ENCODE assay signal across 16 cellular contexts in genomic region chr1:18942340-18942739, GRCh38. TPM values are rescaled to one million over a fixed set of nuclear protein-coding genes. Genes with fewer than 3 reads are reported as not detected.
DNase-seq lines count a peak whose midpoint lies in the region; ATAC-seq, FAIRE-seq and TF ChIP-seq lines count a peak whose summit lies in the region.
"Had no signal": no experiment of that assay in that cellular context is flagged by ENCODE, and none has a peak within 500 bp of the region (broad histone marks: within the 10 kb centered on the region; RNA-seq: fewer than 3 reads in every experiment).

No MANE protein-coding gene starts in this region.

- H3K14ac ChIP-seq in neuronal stem cell (ENCODE audit: low read length): peak overlapping the region; percentile 85

- H2BK120ac ChIP-seq in neuronal stem cell (ENCODE audit: low read depth, low read length): no peak overlapping the region

- H3K9me3 ChIP-seq in A549 (no peaks in the 10 kb centered on the region), RWPE2 (ENCODE audit: severe bottlenecking) (no peaks in the 10 kb centered on the region), neuronal stem cell (replicated peaks in 1 of 2; ENCODE audit: control insufficient read depth in 2 of 2, insufficient read depth in 1 of 2, low read depth in 1 of 2, low read length in 2 of 2) (no peaks in the 10 kb centered on the region)
- H3K9me3 ChIP-seq: thoracic aorta had no signal

- POLR2A ChIA-PET in A549 (lab: Yijun Ruan, JAX): no interaction called here

- 89% methylated on average over 4 of the region's 4 CpGs for WGBS in A549 (ENCODE audit: missing lambda C conversion rate)
- no CpG with 5 or more reads among the region's 4 CpGs for WGBS in neuronal stem cell (ENCODE audit: extremely low coverage in 2 of 2, insufficient read length in 2 of 2, insufficient replicate concordance in 1 of 2), 2 donors

- H2BK15ac ChIP-seq in neuronal stem cell (ENCODE audit: low read length): no peak overlapping the region

- no peak overlapping the region for H2BK5ac ChIP-seq in neuronal stem cell (ENCODE audit: low read length)

- no peak for TF ChIP-seq CTCF in A549 (IDR thresholded peaks at IDR 0.05)
- no peak for TF ChIP-seq CTCF in RWPE2 (IDR thresholded peaks at IDR 0.05; ENCODE audit: poor library complexity, severe bottlenecking)

- H3K79me1 ChIP-seq in neuronal stem cell (ENCODE audit: low read depth, low read length): no peaks in the 10 kb centered on the region

- H3K27me3 ChIP-seq in RWPE2 (ENCODE audit: insufficient read depth, poor library complexity, severe bottlenecking) (no peaks in the 10 kb centered on the region), neuronal stem cell (ENCODE audit: control insufficient read depth in 3 of 3, insufficient read depth in 3 of 3, low read depth in 1 of 3, low read length in 3 of 3) (peaks cover 0 to 1% (median 0%) of the 10 kb centered on the region in 3 experiments)

- H4K8ac ChIP-seq in neuronal stem cell (ENCODE audit: low read depth, low read length): no peak overlapping the region

- H2AK5ac ChIP-seq in neuronal stem cell (ENCODE audit: low read depth, low read length): peak overlapping the region; percentile 72

- CTCF ChIA-PET in A549 (lab: Yijun Ruan, JAX): interaction anchor here (1.0 to 2.7 kb wide), 5 partner anchors 12 to 154 kb away, joined by 3 to 13 read pairs (median 5); no protein-coding TSS in a partner anchor

- H3K4me2 ChIP-seq in A549 (no peak overlapping the region), neuronal stem cell (ENCODE audit: insufficient read depth, low read length, poor library complexity, severe bottlenecking) (no peak overlapping the region)

- TF ChIP-seq RAD21 in A549 (conservative IDR thresholded peaks at IDR 0.05 in 1 of 2, IDR thresholded peaks at IDR 0.05 in 1 of 2): no peak

- FAIRE-seq in A549 (lab: Jason Lieb, UNC): no peak
- no peak for FAIRE-seq in GM12891 (lab: Jason Lieb, UNC)
- FAIRE-seq: small intestine had no signal

- H3K36me3 ChIP-seq in RWPE2 (ENCODE audit: low read depth) (peaks cover 13% of the 10 kb centered on the region; the same call in 1 of the 2 replicates), neuronal stem cell (replicated peaks in 1 of 2; ENCODE audit: control insufficient read depth in 2 of 2, insufficient read depth in 2 of 2, low read length in 2 of 2) (no peaks in the 10 kb centered on the region)
- H3K36me3 ChIP-seq: thoracic aorta had no signal

- H3K27ac ChIP-seq in A549 (peak overlapping the region in 1 of 2 experiments; percentile 68; a peak in 3 of 6 replicates), RWPE2 (ENCODE audit: poor library complexity, severe bottlenecking) (peak overlapping the region; percentile 97), epithelial cell of prostate (peak overlapping the region; percentile 89), neuronal stem cell (replicated peaks; ENCODE audit: low read length) (no peak overlapping the region)

- ATAC-seq in A549: no peak
- ATAC-seq in RWPE2 (ENCODE audit: low read depth): no peak
- ATAC-seq: activated CD4-positive, alpha-beta T cell treated with anti-CD3 and anti-CD28 coated beads for 36 hours; naive thymus-derived CD8-positive, alpha-beta T cell had no signal

- H3K4me3 ChIP-seq in A549 (no peak overlapping the region), RWPE2 (ENCODE audit: severe bottlenecking) (no peak overlapping the region), neuronal stem cell (ENCODE audit: low read length in 2 of 2) (no peak overlapping the region)
- H3K4me3 ChIP-seq: thoracic aorta had no signal

- peak overlapping the region; percentile 12 for H3K4ac ChIP-seq in neuronal stem cell (ENCODE audit: low read length)

- no peak for DNase-seq in A549 (ENCODE audit: low read depth in 1 of 2, low spot score in 1 of 2)
- DNase-seq in RWPE2 (ENCODE audit: low spot score): no peak
- no peak for DNase-seq in epithelial cell of prostate (ENCODE audit: low read depth, low spot score)
- no peak for DNase-seq in neuronal stem cell (ENCODE audit: low spot score)
- no peak for DNase-seq in NCI-H2227 (lab: John Stamatoyannopoulos, UW; ENCODE audit: unreplicated experiment)
- DNase-seq in GM12891 (ENCODE audit: insufficient read length, low spot score): no peak
- DNase-seq in ureter (ENCODE audit: low spot score): no peak
- DNase-seq in T-helper 2 cell: no peak
- DNase-seq: activated CD4-positive, alpha-beta T cell treated with anti-CD3 and anti-CD28 coated beads for 36 hours; activated T-cell treated with anti-CD3 and anti-CD28 coated beads, Interleukin-2, amount 50 U/mL, for 48 hours; kidney glomerular epithelial cell; naive thymus-derived CD8-positive, alpha-beta T cell; NCI-H1092; NCI-H446 treated with DMSO at 0.1 percent for 48 hours; small intestine had no signal

- peak overlapping the region; percentile 65 for H2AFZ ChIP-seq in neuronal stem cell (ENCODE audit: low read length)

- H3K4me1 ChIP-seq in A549 (peaks cover 83% of the 10 kb centered on the region), RWPE2 (ENCODE audit: insufficient read depth, poor library complexity, severe bottlenecking) (peaks cover 52% of the 10 kb centered on the region), neuronal stem cell (ENCODE audit: control insufficient read depth in 2 of 2, insufficient read depth in 1 of 2, low read depth in 1 of 2, low read length in 2 of 2) (peaks cover 36 to 38% of the 10 kb centered on the region in 2 donors)

- TF ChIP-seq POLR2A in A549 (IDR thresholded peaks at IDR 0.05; ENCODE audit: low read length) (no peak), GM12891 (IDR thresholded peaks at IDR 0.05; ENCODE audit: low read depth, low read length) (no peak)

- no peak overlapping the region for H2BK12ac ChIP-seq in neuronal stem cell (ENCODE audit: low read length)

- H3K18ac ChIP-seq in neuronal stem cell (ENCODE audit: low read length): peak overlapping the region; percentile 5

- H3K9ac ChIP-seq in neuronal stem cell (ENCODE audit: low read depth, low read length, poor library complexity): no peak overlapping the region

- no peak overlapping the region for H3K23ac ChIP-seq in neuronal stem cell (ENCODE audit: low read depth, low read length, poor library complexity)

- no peak for TF ChIP-seq EP300 in A549 (IDR thresholded peaks at IDR 0.05)

- no peak overlapping the region for H4K91ac ChIP-seq in neuronal stem cell (ENCODE audit: low read depth, low read length, poor library complexity)

TF ChIP-seq in A549, 52 proteins besides CTCF, POLR2A, EP300 and RAD21 (continues in another document):
- TF ChIP-seq BCL3 (IDR thresholded peaks at IDR 0.05): no peak
- TF ChIP-seq FOXS1 (CRISPR knock-in tag; IDR thresholded peaks at IDR 0.05): no peak
- peak; percentile 77; the same call in 1 of the 2 replicates for TF ChIP-seq KDM1A (IDR thresholded peaks at IDR 0.05; ENCODE audit: low read depth)

TF ChIP-seq in GM12891, 5 proteins besides CTCF, POLR2A, EP300 and RAD21:
- TF ChIP-seq TAF1 (IDR thresholded peaks at IDR 0.05; ENCODE audit: low read depth, low read length) (no peak), POU2F2 (IDR thresholded peaks at IDR 0.05; ENCODE audit: low read depth, low read length) (no peak), POLR2AphosphoS5 (IDR thresholded peaks at IDR 0.05; ENCODE audit: low read depth, low read length) (no peak), PAX5 (IDR thresholded peaks at IDR 0.05; ENCODE audit: insufficient read depth, low read length, severe bottlenecking) (no peak), SPI1 (IDR thresholded peaks at IDR 0.05; ENCODE audit: low read depth, low read length) (no peak)

RNA-seq across cellular contexts. Expression of gene IFFO2, which starts 14.1 kb away (rescaled TPM):
- polyA plus RNA-seq in A549 (2011; rRNA removed) (23.0 and 24.3 TPM in 2 replicates), A549 (2017; fragmentation: RNase III; extraction: RNeasy Plus Mini Kit Qiagen cat#74134 plus additional on column Dnase treatment) (50.1 to 57.5 TPM (median 53.9 TPM) in 3 replicates)
- 43.9 and 44.0 TPM in 2 replicates for polyA plus RNA-seq in A549 (2012; cell fraction: cytosol; rRNA removed)
- polyA plus RNA-seq in A549 (2012; cell fraction: nucleus; rRNA removed): 93.7 and 96.0 TPM in 2 replicates
- 24.2 and 31.1 TPM in 2 replicates for polyA minus RNA-seq in A549 (2011; rRNA and poly(A)+ RNA removed)
- polyA plus RNA-seq in neuronal stem cell (2013, experiment 1 of 2): 3.4 TPM
- polyA plus RNA-seq in neuronal stem cell (2013, experiment 2 of 2): 3.3 TPM
- polyA plus RNA-seq in GM12891 (2012; ENCODE audit: low read depth, missing spikeins): 8.1 TPM
- total RNA-seq in ureter: 15.0 TPM

RNA-seq across cellular contexts. Expression of gene ALDH4A1, which starts 40.0 kb away (rescaled TPM):
- 9.4 and 9.7 TPM in 2 replicates for polyA plus RNA-seq in A549 (2011; rRNA removed)
- polyA plus RNA-seq in A549 (2012; cell fraction: cytosol; rRNA removed): 17.8 and 20.9 TPM in 2 replicates
- polyA plus RNA-seq in A549 (2012; cell fraction: nucleus; rRNA removed): 44.6 and 47.4 TPM in 2 replicates
- polyA plus RNA-seq in A549 (2017; fragmentation: RNase III; extraction: RNeasy Plus Mini Kit Qiagen cat#74134 plus additional on column Dnase treatment): 14.7 to 17.1 TPM (median 15.4 TPM) in 3 replicates
- polyA minus RNA-seq in A549 (2011; rRNA and poly(A)+ RNA removed): 12.0 and 13.4 TPM in 2 replicates
- 11.9 TPM for polyA plus RNA-seq in neuronal stem cell (2013, experiment 1 of 2)
- polyA plus RNA-seq in neuronal stem cell (2013, experiment 2 of 2): 11.5 TPM
- polyA plus RNA-seq in GM12891 (2012; ENCODE audit: low read depth, missing spikeins): 8.5 TPM
- total RNA-seq in ureter: 74.4 TPM
